In genomic region chr3:5057857-5058324, GRCh38 we compare ENCODE assay signal across 8 cellular contexts.
DNase-seq lines count a peak whose midpoint lies in the region; ATAC-seq and TF ChIP-seq lines count a peak whose summit lies in the region.

No MANE protein-coding gene starts in this region.

- peaks cover 10% of the 10 kb centered on the region for H3K27me3 Mint-ChIP-seq in activated CD4-positive, alpha-beta memory T cell treated with anti-CD3 and anti-CD28 coated beads, Interleukin-2, amount 10 ng/mL, durations not matched to agents 7 days and 5 days
- peaks cover 6% of the 10 kb centered on the region for H3K27me3 Mint-ChIP-seq in memory B cell

- no peaks in the 10 kb centered on the region for H3K36me3 Mint-ChIP-seq in activated CD4-positive, alpha-beta memory T cell treated with anti-CD3 and anti-CD28 coated beads, Interleukin-2, amount 10 ng/mL, durations not matched to agents 7 days and 5 days (ENCODE audit: low read depth)
- no peaks in the 10 kb centered on the region for H3K36me3 Mint-ChIP-seq in memory B cell

- DNase-seq in AG09319 (ENCODE audit: extremely low read depth, low read depth) (peak; percentile 61), NCI-H748 treated with DMSO at 0.1 percent for 48 hours (lab: John Stamatoyannopoulos, UW) (peak; percentile 19), memory B cell (ENCODE audit: low spot score in 2 of 2) (peak; percentile 60 to 75)
- peak; percentile 86 for DNase-seq in activated CD4-positive, alpha-beta memory T cell treated with anti-CD3 and anti-CD28 coated beads, Interleukin-2, amount 10 ng/mL, durations not matched to agents 7 days and 5 days
- peak; percentile 34 to 62 (median 49) for DNase-seq in effector memory CD4-positive, alpha-beta T cell
- peak; percentile 38 to 46 for DNase-seq in stimulated activated CD8-positive, alpha-beta memory T cell treated with anti-CD3 and anti-CD28 coated beads, Interleukin-2, amount 100 ng/mL, for 1 hour (ENCODE audit: low read depth in 2 of 2)

- H3K27ac ChIP-seq in effector memory CD4-positive, alpha-beta T cell (ENCODE audit: insufficient read depth, low read length, poor library complexity, severe bottlenecking) = no peak overlapping the region

- ATAC-seq in GM18861 (IDR thresholded peaks at IDR 0.05; ENCODE audit: unreplicated experiment) = peak; percentile 94
- ATAC-seq in HG03066 (IDR thresholded peaks at IDR 0.05; ENCODE audit: low read depth, unreplicated experiment) = peak; percentile 89
- ATAC-seq in memory B cell (ENCODE audit: low read depth) = peak; percentile 92

- no peak overlapping the region for H3K4me3 ChIP-seq in effector memory CD4-positive, alpha-beta T cell (ENCODE audit: insufficient read depth, low read depth, low read length, poor library complexity, severe bottlenecking)

- no peaks in the 10 kb centered on the region for H3K27me3 ChIP-seq in effector memory CD4-positive, alpha-beta T cell (replicated peaks; ENCODE audit: control insufficient read depth, insufficient read depth, low read length, poor library complexity, severe bottlenecking)

- no peaks in the 10 kb centered on the region for H3K36me3 ChIP-seq in effector memory CD4-positive, alpha-beta T cell (ENCODE audit: control insufficient read depth, insufficient read depth, low read length)

- H3K4me1 ChIP-seq in effector memory CD4-positive, alpha-beta T cell (ENCODE audit: control insufficient read depth, insufficient read depth, low read length, poor library complexity, severe bottlenecking) = no peaks in the 10 kb centered on the region

- H3K9me3 ChIP-seq in effector memory CD4-positive, alpha-beta T cell (ENCODE audit: control insufficient read depth, low read length) = no peaks in the 10 kb centered on the region

- H3K4me3 Mint-ChIP-seq in activated CD4-positive, alpha-beta memory T cell treated with anti-CD3 and anti-CD28 coated beads, Interleukin-2, amount 10 ng/mL, durations not matched to agents 7 days and 5 days = no peak overlapping the region
- peak overlapping the region; percentile 60 for H3K4me3 Mint-ChIP-seq in memory B cell

- peaks cover 50% of the 10 kb centered on the region for H3K4me1 Mint-ChIP-seq in activated CD4-positive, alpha-beta memory T cell treated with anti-CD3 and anti-CD28 coated beads, Interleukin-2, amount 10 ng/mL, durations not matched to agents 7 days and 5 days
- H3K4me1 Mint-ChIP-seq in memory B cell = peaks cover 28% of the 10 kb centered on the region

- CTCF ChIA-PET in activated CD4-positive, alpha-beta memory T cell treated with anti-CD3 and anti-CD28 coated beads, Interleukin-2, amount 10 ng/mL, durations not matched to agents 7 days and 5 days (lab: Charles Lee) = interaction anchor here (0.5 to 6.5 kb wide), 21 partner anchors 14 to 707 kb away, joined by 3 to 123 read pairs (median 5); partner anchors contain the start of gene BHLHE40

- peak; percentile 64 for TF ChIP-seq CTCF in AG09319 (IDR thresholded peaks at IDR 0.05; ENCODE audit: low read depth, low read length)

- POLR2A ChIA-PET in activated CD4-positive, alpha-beta memory T cell treated with anti-CD3 and anti-CD28 coated beads, Interleukin-2, amount 10 ng/mL, durations not matched to agents 7 days and 5 days (lab: Charles Lee) = interaction anchor here (1.0 to 3.1 kb wide), 7 partner anchors 75 to 564 kb away, joined by 3 to 19 read pairs (median 8); partner anchors contain the start of gene BHLHE40

- no peaks in the 10 kb centered on the region for H3K9me3 Mint-ChIP-seq in activated CD4-positive, alpha-beta memory T cell treated with anti-CD3 and anti-CD28 coated beads, Interleukin-2, amount 10 ng/mL, durations not matched to agents 7 days and 5 days
- no peaks in the 10 kb centered on the region for H3K9me3 Mint-ChIP-seq in memory B cell

- no peak overlapping the region for H3K27ac Mint-ChIP-seq in activated CD4-positive, alpha-beta memory T cell treated with anti-CD3 and anti-CD28 coated beads, Interleukin-2, amount 10 ng/mL, durations not matched to agents 7 days and 5 days
- no peak overlapping the region for H3K27ac Mint-ChIP-seq in memory B cell

Comparison
In these comparisons a context has a peak if more than half of its experiments do, and no peak if none do; other contexts are left out.
1. DNase-seq: peak in every context shown above with its lines; median percentile 86 in activated CD4-positive, alpha-beta memory T cell treated with anti-CD3 and anti-CD28 coated beads, Interleukin-2, amount 10 ng/mL, durations not matched to agents 7 days and 5 days; 68 in memory B cell; 61 in AG09319; 49 in effector memory CD4-positive, alpha-beta T cell; 42 in stimulated activated CD8-positive, alpha-beta memory T cell treated with anti-CD3 and anti-CD28 coated beads, Interleukin-2, amount 100 ng/mL, for 1 hour; 19 in NCI-H748 treated with DMSO at 0.1 percent for 48 hours.